In genomic region chr14:105861985-105862465, GRCh38 we compare ENCODE assay signal across 8 cellular contexts.
DNase-seq lines count a peak whose midpoint lies in the region; ATAC-seq lines count a peak whose summit lies in the region.

No MANE protein-coding gene starts in this region.

- peaks cover 26% of the 10 kb centered on the region for H3K4me1 Mint-ChIP-seq in activated T-cell treated with anti-CD3 and anti-CD28 coated beads, Interleukin-2, amount 50 U/mL, for 72 hours (ENCODE audit: low read depth)

- peaks cover 21% of the 10 kb centered on the region; the same call in 1 of the 2 replicates for H4K20me1 ChIP-seq in BLaER1

- no peaks in the 10 kb centered on the region for H3K4me1 ChIP-seq in BLaER1

- ATAC-seq in GM18909 (IDR thresholded peaks at IDR 0.05; ENCODE audit: poor library complexity, unreplicated experiment) (peak; percentile 47), HG03196 (IDR thresholded peaks at IDR 0.05; ENCODE audit: unreplicated experiment) (peak; percentile 43), left lobe of liver (no peak), GM18511 (IDR thresholded peaks at IDR 0.05; ENCODE audit: unreplicated experiment) (no peak)
- ATAC-seq in activated T-cell treated with anti-CD3 and anti-CD28 coated beads, Interleukin-2, amount 50 U/mL, for 72 hours (replicated peaks in 1 of 2), result peak; percentile 14 to 39

- no peaks in the 10 kb centered on the region for H3K36me3 Mint-ChIP-seq in activated T-cell treated with anti-CD3 and anti-CD28 coated beads, Interleukin-2, amount 50 U/mL, for 72 hours (ENCODE audit: insufficient read depth in 2 of 2)

- H3K4me2 ChIP-seq in BLaER1, result peak overlapping the region; percentile 24; the same call in 1 of the 2 replicates

- peaks cover 64% of the 10 kb centered on the region for H3K36me3 ChIP-seq in BLaER1

- peak overlapping the region; percentile 100 for H3K27ac ChIP-seq in BLaER1

- no peaks in the 10 kb centered on the region for H3K27me3 ChIP-seq in BLaER1

- no peaks in the 10 kb centered on the region for H3K9me3 Mint-ChIP-seq in activated T-cell treated with anti-CD3 and anti-CD28 coated beads, Interleukin-2, amount 50 U/mL, for 72 hours

- no peaks in the 10 kb centered on the region; the same call in 1 of the 2 replicates for H3K9me3 ChIP-seq in BLaER1

- peak overlapping the region; percentile 100 for H3K9ac ChIP-seq in BLaER1

- peak overlapping the region; percentile 84 for H3K4me3 ChIP-seq in BLaER1

- peak overlapping the region; percentile 57 for H3K27ac Mint-ChIP-seq in activated T-cell treated with anti-CD3 and anti-CD28 coated beads, Interleukin-2, amount 50 U/mL, for 72 hours

- peaks cover 18% of the 10 kb centered on the region for H3K27me3 Mint-ChIP-seq in activated T-cell treated with anti-CD3 and anti-CD28 coated beads, Interleukin-2, amount 50 U/mL, for 72 hours (ENCODE audit: low read depth)

- peak; percentile 17 to 34 for DNase-seq in activated T-cell treated with anti-CD3 and anti-CD28 coated beads, Interleukin-2, amount 50 U/mL, for 72 hours
- DNase-seq in left lobe of liver (ENCODE audit: low spot score) (no peak), NCI-H524 treated with DMSO at 0.1 percent for 48 hours (lab: John Stamatoyannopoulos, UW) (no peak), OCI-M1 (lab: John Stamatoyannopoulos, UW) (no peak)

- H3K4me3 Mint-ChIP-seq in activated T-cell treated with anti-CD3 and anti-CD28 coated beads, Interleukin-2, amount 50 U/mL, for 72 hours, result peak overlapping the region; percentile 65 to 70

Comparison
In these comparisons a context has a peak if more than half of its experiments do, and no peak if none do; other contexts are left out.
1. ATAC-seq: peak in GM18909 (single experiment), HG03196 (single experiment) and activated T-cell treated with anti-CD3 and anti-CD28 coated beads, Interleukin-2, amount 50 U/mL, for 72 hours (2 of 2); none in left lobe of liver (single experiment) and GM18511 (single experiment).
2. DNase-seq: peak in activated T-cell treated with anti-CD3 and anti-CD28 coated beads, Interleukin-2, amount 50 U/mL, for 72 hours (2 of 2); none in left lobe of liver (single experiment), NCI-H524 treated with DMSO at 0.1 percent for 48 hours (single experiment) and OCI-M1 (single experiment).